Comparison of ENCODE assay signal across 11 cellular contexts in genomic region chr11:58618215-58618614, GRCh38. TPM values are rescaled to one million over a fixed set of nuclear protein-coding genes. Genes with fewer than 3 reads are reported as not detected.
DNase-seq lines count a peak whose midpoint lies in the region; ATAC-seq and TF ChIP-seq lines count a peak whose summit lies in the region.
"Had no signal": no experiment of that assay in that cellular context is flagged by ENCODE, and none has a peak within 500 bp of the region (broad histone marks: within the 10 kb centered on the region; RNA-seq: fewer than 3 reads in every experiment).

No MANE protein-coding gene starts in this region.

- H3K4me3 Mint-ChIP-seq in HFFc6 = no peak overlapping the region
- no peak overlapping the region for H3K4me3 Mint-ChIP-seq in naive B cell

- no peaks in the 10 kb centered on the region for H3K9me3 Mint-ChIP-seq in HFFc6
- H3K9me3 Mint-ChIP-seq in naive B cell = no peaks in the 10 kb centered on the region

- H3K36me3 Mint-ChIP-seq in HFFc6 (ENCODE audit: low read depth) = peaks cover 55% of the 10 kb centered on the region
- H3K36me3 Mint-ChIP-seq in naive B cell = peaks cover 49 to 61% of the 10 kb centered on the region in 2 donors

- H3K4me1 ChIP-seq in prostate gland (replicated peaks) = no peaks in the 10 kb centered on the region

- H3K27me3 ChIP-seq in prostate gland (replicated peaks; ENCODE audit: insufficient read depth) = no peaks in the 10 kb centered on the region
- H3K27me3 ChIP-seq: vagina had no signal

- DNase-seq in D341Med (ENCODE audit: low spot score) (peak; percentile 47), HFFc6 (no peak), cerebellar cortex (ENCODE audit: low spot score) (peak; percentile 19), naive B cell (no peak), dedifferentiated amniotic fluid mesenchymal stem cell (ENCODE audit: extremely low spot score) (no peak), prostate gland (ENCODE audit: low spot score) (no peak), H4 (ENCODE audit: low spot score) (no peak), NCI-H446 treated with DMSO at 0.1 percent for 48 hours (lab: John Stamatoyannopoulos, UW) (no peak)
- DNase-seq: NCI-H2081; stimulated activated CD4-positive, alpha-beta T cell treated with anti-CD3 and anti-CD28 coated beads, Interleukin-4, amount 100 ng/mL, for 24 hours had no signal

- H3K27ac Mint-ChIP-seq in HFFc6 (peak overlapping the region; percentile 1; the same call in 1 of the 2 replicates), naive B cell (peak overlapping the region; percentile 8 to 88 (median 81))

- H3K4me3 ChIP-seq in prostate gland = no peak overlapping the region
- H3K4me3 ChIP-seq: vagina had no signal

- ATAC-seq in naive B cell (ENCODE audit: low read depth in 2 of 2) = peak; percentile 38 to 53

- no peaks in the 10 kb centered on the region for H3K27me3 Mint-ChIP-seq in HFFc6 (ENCODE audit: insufficient read depth)
- no peaks in the 10 kb centered on the region for H3K27me3 Mint-ChIP-seq in naive B cell

- no peaks in the 10 kb centered on the region for H3K9me3 ChIP-seq in prostate gland
- H3K9me3 ChIP-seq: vagina had no signal

- peaks cover 0 to 3% of the 10 kb centered on the region in 2 donors for H3K36me3 ChIP-seq in prostate gland

- H3K27ac ChIP-seq in prostate gland = no peak overlapping the region
- H3K27ac ChIP-seq: vagina had no signal

- TF ChIP-seq CTCF in HFFc6 (IDR thresholded peaks at IDR 0.05) = no peak; the same call in 1 of the 2 replicates
- no peak for TF ChIP-seq CTCF in prostate gland (IDR thresholded peaks at IDR 0.05)

- 79% methylated on average over 1 of the region's 1 CpG for WGBS in prostate gland

- H3K4me1 Mint-ChIP-seq in HFFc6 (ENCODE audit: low read depth) (peaks cover 52% of the 10 kb centered on the region), naive B cell (peaks cover 0 to 12% (median 10%) of the 10 kb centered on the region in 3 donors)

- intact Hi-C loops in prostate gland (cut with DNase I) = no loop called here

- no peak for TF ChIP-seq POLR2A in prostate gland (IDR thresholded peaks at IDR 0.05)

RNA-seq across cellular contexts. Expression of gene CNTF, which starts 4.2 kb away (rescaled TPM):
- 1 to 10 TPM in 4 of 6 experiments, under 1 TPM in 2; 0.91 to 1.7 (median 1.2) TPM for total RNA-seq in HFFc6 (2021; fragmentation: NEBNext Ultra II Directional; extraction: Animal tissue kit (Norgen Biotek cat#: 25700))
- under 1 TPM in 3 of 6 donors, not detected in 3; 0.15 to 0.35 (median 0.28) TPM for polyA plus RNA-seq in naive B cell (ENCODE audit: low read depth in 6 of 6)
- under 1 TPM in 1 of 2 donors, not detected in 1; 0.74 TPM for total RNA-seq in prostate gland
- 0.60 and 0.72 TPM in 2 replicates for total RNA-seq in H4 (2014; rRNA removed; shearing (Covaris generic))
- total RNA-seq: vagina had no signal

RNA-seq across cellular contexts. Expression of gene ZFP91, which starts 39.4 kb away (rescaled TPM):
- 10 to 100 TPM; 51.9 to 69.1 (median 59.4) TPM for total RNA-seq in HFFc6 (2021; fragmentation: NEBNext Ultra II Directional; extraction: Animal tissue kit (Norgen Biotek cat#: 25700))
- 10 to 100 TPM in 1 of 6 donors, 1 to 10 TPM in 5; 5.4 to 12.4 (median 8.1) TPM for polyA plus RNA-seq in naive B cell (ENCODE audit: low read depth in 6 of 6)
- total RNA-seq in prostate gland = 10 to 100 TPM; 34.0 to 70.7 TPM
- total RNA-seq in H4 (2014; rRNA removed; shearing (Covaris generic)) = 45.8 and 49.2 TPM in 2 replicates

RNA-seq across cellular contexts. Expression of gene LPXN, which starts 42.6 kb away (rescaled TPM):
- total RNA-seq in HFFc6 (2021; fragmentation: NEBNext Ultra II Directional; extraction: Animal tissue kit (Norgen Biotek cat#: 25700)) = 100 to 1,000 TPM in 4 of 6 experiments, 10 to 100 TPM in 2; 51.0 to 154 (median 119) TPM
- polyA plus RNA-seq in naive B cell (ENCODE audit: low read depth in 6 of 6) = 100 to 1,000 TPM in 2 of 6 donors, 10 to 100 TPM in 4; 63.3 to 120 (median 85.8) TPM
- total RNA-seq in prostate gland = 1 to 10 TPM; 5.4 to 9.4 TPM
- total RNA-seq in H4 (2014; rRNA removed; shearing (Covaris generic)) = 5.5 and 10.7 TPM in 2 replicates

Comparison
In these comparisons a context has a peak if more than half of its experiments do, and no peak if none do; other contexts are left out.
1. DNase-seq: peak in D341Med (single experiment) and cerebellar cortex (single experiment); none in HFFc6 (single experiment), naive B cell (single experiment), dedifferentiated amniotic fluid mesenchymal stem cell (single experiment), prostate gland (single experiment), H4 (single experiment) and NCI-H446 treated with DMSO at 0.1 percent for 48 hours (single experiment).